Comparison of ENCODE assay signal across 2 cellular contexts in the genomic region with DNA sequence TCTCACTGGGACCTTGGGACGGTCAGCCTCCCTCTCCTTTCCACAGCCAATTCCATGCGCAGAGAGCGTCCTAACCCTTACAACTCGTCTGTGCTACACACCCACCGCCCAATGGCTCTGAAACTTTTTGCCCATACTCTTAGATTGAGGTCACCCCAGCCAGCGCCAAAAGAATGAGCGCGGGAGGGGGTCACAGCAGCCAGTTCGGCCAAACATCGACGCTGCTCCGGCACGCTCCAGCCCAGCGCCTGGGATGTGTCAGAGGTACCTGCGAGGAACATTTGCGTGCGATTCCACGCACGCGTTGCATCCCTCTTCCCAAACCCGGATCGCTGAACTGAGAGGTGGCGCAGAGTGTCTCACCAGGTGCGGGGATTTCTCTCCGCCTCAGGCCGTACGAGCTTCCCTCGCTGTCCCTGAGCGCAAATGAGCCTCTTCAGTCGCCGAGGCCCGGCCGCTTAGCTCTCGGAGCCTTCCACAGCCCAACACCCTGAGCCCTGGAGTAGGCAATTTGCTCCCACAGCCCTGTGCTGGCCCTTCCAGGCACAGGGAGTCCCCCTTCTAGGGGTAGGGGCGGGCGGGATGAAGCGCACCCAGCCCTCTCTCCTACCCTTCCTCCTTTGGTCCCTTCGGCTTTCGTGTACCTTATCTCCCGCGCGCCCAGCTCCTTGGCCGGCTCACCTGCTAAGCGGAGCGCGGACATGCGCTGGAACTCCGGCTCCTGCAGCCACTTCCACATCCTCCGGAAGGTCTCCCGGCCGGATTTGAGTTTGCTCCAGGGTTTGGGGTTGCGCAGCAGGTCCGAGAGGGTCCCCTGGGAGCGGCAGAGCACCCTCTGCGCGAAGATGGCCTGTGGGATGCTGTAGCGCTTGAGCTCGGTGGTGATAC.
TF ChIP-seq lines count a peak whose summit lies in the region.

No MANE protein-coding gene starts in this region.

TF ChIP-seq in WTC11, 78 proteins besides CTCF, POLR2A, EP300 and RAD21 (continued from another document):
- TF ChIP-seq CREB1 (CRISPR knock-in tag; IDR thresholded peaks at IDR 0.05) (no peak), EMX1 (CRISPR knock-in tag; IDR thresholded peaks at IDR 0.05) (no peak), HMGA2 (CRISPR knock-in tag; IDR thresholded peaks at IDR 0.05) (no peak), FOXK1 (CRISPR knock-in tag; IDR thresholded peaks at IDR 0.05) (no peak)
- TF ChIP-seq, protein P1, sequence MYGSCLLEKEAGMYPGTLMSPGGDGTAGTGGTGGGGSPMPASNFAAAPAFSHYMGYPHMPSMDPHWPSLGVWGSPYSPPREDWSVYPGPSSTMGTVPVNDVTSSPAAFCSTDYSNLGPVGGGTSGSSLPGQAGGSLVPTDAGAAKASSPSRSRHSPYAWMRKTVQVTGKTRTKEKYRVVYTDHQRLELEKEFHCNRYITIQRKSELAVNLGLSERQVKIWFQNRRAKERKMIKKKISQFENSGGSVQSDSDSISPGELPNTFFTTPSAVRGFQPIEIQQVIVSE (CRISPR knock-in tag; IDR thresholded peaks at IDR 0.05; ENCODE audit: borderline replicate concordance), result no peak

TF ChIP-seq in SK-N-SH treated with all-trans-retinoic acid at 6 μM for 48 hours, 23 proteins besides CTCF, POLR2A, EP300 and RAD21 (continued from another document):
- TF ChIP-seq ZC3H10 (CRISPR knock-in tag; IDR thresholded peaks at IDR 0.05), result no peak
- no peak for TF ChIP-seq ZNF8 (CRISPR knock-in tag; IDR thresholded peaks at IDR 0.05)
